6 cellular contexts compared by ENCODE assay signal in genomic region chr4:26214994-26215393, GRCh38.
"Had no signal": no experiment of that assay in that cellular context is flagged by ENCODE, and none has a peak within 500 bp of the region (broad histone marks: within the 10 kb centered on the region; RNA-seq: fewer than 3 reads in every experiment).

No MANE protein-coding gene starts in this region.

- H3K27ac Mint-ChIP-seq: IgD-negative memory B cell had no signal

- H3K9me3 Mint-ChIP-seq: IgD-negative memory B cell had no signal

- H3K36me3 Mint-ChIP-seq: IgD-negative memory B cell had no signal

- H3K27ac ChIP-seq: HL-60 had no signal

- FAIRE-seq: HepG2, HTR-8/SVneo had no signal

- DNase-seq: IMR-90, KBM-7 had no signal

- H3K4me3 Mint-ChIP-seq: IgD-negative memory B cell had no signal

- ATAC-seq: HepG2 had no signal
